Comparison of ENCODE assay signal across 19 cellular contexts in the genomic region with DNA sequence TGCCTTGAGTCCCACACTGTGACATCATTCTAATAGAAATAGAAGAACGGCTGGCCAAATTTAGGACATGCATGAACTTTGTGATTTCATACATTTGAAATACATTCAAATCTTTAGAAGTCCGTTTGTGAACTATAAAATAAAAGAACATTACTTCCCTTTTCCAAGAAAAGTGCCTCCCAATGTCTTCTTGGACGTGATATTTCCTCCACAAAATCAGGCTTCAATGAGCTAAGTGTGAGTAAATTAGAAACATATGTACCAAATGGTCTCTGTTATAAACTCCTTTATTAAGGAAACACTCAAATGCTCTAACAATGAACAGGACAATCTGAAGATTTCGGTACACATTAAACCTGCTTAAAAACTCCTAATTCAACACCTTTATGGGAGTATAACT.
"Had no signal": no experiment of that assay in that cellular context is flagged by ENCODE, and none has a peak within 500 bp of the region (broad histone marks: within the 10 kb centered on the region; RNA-seq: fewer than 3 reads in every experiment).

No MANE protein-coding gene starts in this region.

- H3K4me3 ChIP-seq: adrenal gland, coronary artery, testis had no signal

- H3K27ac ChIP-seq: adrenal gland, coronary artery, epithelial cell of prostate, foreskin keratinocyte, parathyroid adenoma, testis had no signal

- H2AFZ ChIP-seq: parathyroid adenoma had no signal

- H3K27me3 ChIP-seq: adrenal gland, foreskin keratinocyte, testis had no signal

- H3K9ac ChIP-seq: parathyroid adenoma had no signal

- H3K36me3 ChIP-seq: adrenal gland had no signal

- FAIRE-seq: islet of Langerhans had no signal

- ATAC-seq: activated CD8-positive, alpha-beta T cell treated with anti-CD3 and anti-CD28 coated beads, Interleukin-2, amount 10 ng/mL, durations not matched to agents 7 days and 5 days; foreskin keratinocyte; stimulated activated naive CD8-positive, alpha-beta T cell treated with anti-CD3 and anti-CD28 coated beads, Interleukin-15, amount 100 ng/mL, for 72 hours; T-cell; WTC11 had no signal

- DNase-seq: activated CD4-positive, alpha-beta T cell treated with anti-CD3 and anti-CD28 coated beads for 48 hours; activated CD8-positive, alpha-beta memory T cell treated with anti-CD3 and anti-CD28 coated beads, Interleukin-2, amount 50 U/mL, for 48 hours; activated CD8-positive, alpha-beta T cell treated with anti-CD3 and anti-CD28 coated beads, Interleukin-2, amount 10 ng/mL, durations not matched to agents 7 days and 5 days; activated naive CD4-positive, alpha-beta T cell treated with anti-CD3 and anti-CD28 coated beads for 36 hours; adrenal gland; central memory CD4-positive, alpha-beta T cell; effector CD8-positive, alpha-beta T cell; foreskin keratinocyte; head of caudate nucleus; stimulated activated CD4-positive, alpha-beta T cell treated with anti-CD3 and anti-CD28 coated beads, Interleukin-15, amount 100 ng/mL, for 24 hours; stimulated activated CD4-positive, alpha-beta T cell treated with anti-CD3 and anti-CD28 coated beads, Interleukin-4, amount 100 ng/mL, for 4 hours; stimulated activated naive CD8-positive, alpha-beta T cell treated with anti-CD3 and anti-CD28 coated beads, Interleukin-15, amount 100 ng/mL, for 72 hours; T-cell; testis had no signal

- H3K79me2 ChIP-seq: parathyroid adenoma had no signal

- H3K4me1 ChIP-seq: adrenal gland, parathyroid adenoma had no signal

- H3K9me3 ChIP-seq: adrenal gland, testis had no signal
